15 cellular contexts compared by ENCODE assay signal in the genomic region with DNA sequence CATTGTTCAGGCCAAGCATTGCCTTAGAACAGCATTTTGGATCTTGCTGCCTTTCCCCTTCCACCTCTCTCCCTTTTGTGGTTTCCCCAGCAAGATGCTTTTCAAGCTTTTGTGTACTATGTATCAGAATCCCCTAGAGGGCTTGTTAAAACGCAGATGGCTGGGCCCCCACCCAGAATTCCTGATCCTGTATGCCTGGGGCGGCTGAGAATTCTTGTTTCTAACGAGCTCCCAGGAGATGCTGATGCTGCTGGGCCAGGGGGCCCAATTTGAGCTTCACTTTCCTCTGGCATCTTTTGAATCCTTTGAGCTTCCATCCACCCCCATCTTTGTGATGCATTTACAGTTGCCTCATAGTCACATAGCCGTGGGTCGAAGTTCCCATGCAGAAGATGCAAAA.
"Had no signal": no experiment of that assay in that cellular context is flagged by ENCODE, and none has a peak within 500 bp of the region (broad histone marks: within the 10 kb centered on the region; RNA-seq: fewer than 3 reads in every experiment).

No MANE protein-coding gene starts in this region.

- H3K4me3 ChIP-seq: heart left ventricle, lower lobe of right lung, psoas muscle, right lobe of liver, spleen, stomach, thoracic aorta had no signal

- DNase-seq: activated CD4-positive, alpha-beta T cell treated with anti-CD3 and anti-CD28 coated beads, Interleukin-2, amount 50 U/mL, for 1 hour; activated CD8-positive, alpha-beta memory T cell treated with anti-CD3 and anti-CD28 coated beads for 24 hours; activated gamma-delta T cell treated with Interleukin-2 at 50 U/mL for 16 hours; amygdala; cortex of kidney; effector memory CD4-positive, alpha-beta T cell; heart left ventricle; left cardiac atrium; lower lobe of right lung; midbrain; psoas muscle; right lobe of liver; spleen; stomach had no signal

- H3K4me1 ChIP-seq: heart left ventricle, lower lobe of right lung, psoas muscle, right lobe of liver, spleen, stomach had no signal

- H3K9me3 ChIP-seq: lower lobe of right lung, psoas muscle, right lobe of liver, thoracic aorta had no signal

- ATAC-seq: heart left ventricle, left cardiac atrium, lower lobe of right lung, psoas muscle, right lobe of liver had no signal

- H3K27ac ChIP-seq: heart left ventricle, lower lobe of right lung, psoas muscle, right lobe of liver, spleen, stomach, thoracic aorta had no signal

- H3K27me3 ChIP-seq: heart left ventricle, right lobe of liver, spleen, stomach had no signal

- H3K36me3 ChIP-seq: heart left ventricle, lower lobe of right lung, right lobe of liver, spleen, stomach, thoracic aorta had no signal
